12 cellular contexts compared by ENCODE assay signal in the genomic region with DNA sequence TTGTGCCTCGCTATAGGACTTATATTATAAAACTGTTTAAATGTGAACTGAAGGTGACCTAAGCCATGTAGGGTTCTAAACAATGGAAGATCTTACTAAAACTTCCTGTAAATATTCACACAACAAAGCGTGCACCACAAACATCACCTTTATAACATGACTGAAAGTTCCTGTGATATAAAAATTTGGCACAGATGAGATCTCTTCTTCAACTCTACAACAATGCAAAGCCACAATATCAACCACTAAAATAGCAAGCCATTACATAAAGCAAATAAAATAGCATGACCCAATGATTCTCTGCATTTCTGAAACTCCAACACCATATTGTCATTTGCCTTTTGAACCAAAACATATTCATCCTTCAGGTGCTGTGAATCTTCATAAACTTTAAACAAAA. TPM values are rescaled to one million over a fixed set of nuclear protein-coding genes. Genes with fewer than 3 reads are reported as not detected.
DNase-seq lines count a peak whose midpoint lies in the region; ATAC-seq, FAIRE-seq and TF ChIP-seq lines count a peak whose summit lies in the region.
"Had no signal": no experiment of that assay in that cellular context is flagged by ENCODE, and none has a peak within 500 bp of the region (broad histone marks: within the 10 kb centered on the region; RNA-seq: fewer than 3 reads in every experiment).

No MANE protein-coding gene starts in this region.

- H3K36me3 Mint-ChIP-seq in CD4-positive, CD25-positive, alpha-beta regulatory T cell: no peaks in the 10 kb centered on the region
- H3K36me3 Mint-ChIP-seq in astrocyte (ENCODE audit: low read depth, unreplicated experiment): no peaks in the 10 kb centered on the region
- peaks cover 9% of the 10 kb centered on the region for H3K36me3 Mint-ChIP-seq in natural killer cell treated with Interleukin-12 subunit alpha and Interleukin-12 subunit beta and Interleukin-15 and Interleukin-18, amount 100 ng/mL, for 72 hours

- H3K9me3 Mint-ChIP-seq in CD4-positive, CD25-positive, alpha-beta regulatory T cell: no peaks in the 10 kb centered on the region
- H3K9me3 Mint-ChIP-seq in astrocyte (ENCODE audit: unreplicated experiment): no peaks in the 10 kb centered on the region
- H3K9me3 Mint-ChIP-seq in natural killer cell treated with Interleukin-12 subunit alpha and Interleukin-12 subunit beta and Interleukin-15 and Interleukin-18, amount 100 ng/mL, for 72 hours: no peaks in the 10 kb centered on the region

- H3K9ac ChIP-seq in GM23248: no peak overlapping the region
- no peak overlapping the region for H3K9ac ChIP-seq in astrocyte (ENCODE audit: low read length)

- peak overlapping the region in 1 of 3 donors; percentile 34 for H3K27ac Mint-ChIP-seq in CD4-positive, CD25-positive, alpha-beta regulatory T cell
- no peak overlapping the region for H3K27ac Mint-ChIP-seq in astrocyte (ENCODE audit: unreplicated experiment)
- peak overlapping the region; percentile 97 to 98 for H3K27ac Mint-ChIP-seq in natural killer cell treated with Interleukin-12 subunit alpha and Interleukin-12 subunit beta and Interleukin-15 and Interleukin-18, amount 100 ng/mL, for 72 hours
- H3K27ac Mint-ChIP-seq: memory B cell had no signal

- H3K79me2 ChIP-seq in GM23248 (ENCODE audit: insufficient read depth) (peaks cover 83% of the 10 kb centered on the region), astrocyte (ENCODE audit: insufficient read depth, low read length) (peaks cover 78% of the 10 kb centered on the region)

- no peaks in the 10 kb centered on the region for H3K36me3 ChIP-seq in CD4-positive, CD25-positive, alpha-beta regulatory T cell (ENCODE audit: control insufficient read depth, insufficient read depth, low read length)
- H3K36me3 ChIP-seq in GM23248 (ENCODE audit: low read depth): no peaks in the 10 kb centered on the region
- no peaks in the 10 kb centered on the region for H3K36me3 ChIP-seq in astrocyte (ENCODE audit: insufficient read depth, low read length)
- H3K36me3 ChIP-seq: ovary, uterus had no signal

- 74 to 83% methylated on average over 2 of the region's 2 CpGs for WGBS in GM23248 (ENCODE audit: low coverage in 1 of 2, low lambda C conversion rate in 2 of 2, missing lambda C conversion rate in 2 of 2), 2 experiments

- peaks cover 11% of the 10 kb centered on the region for H4K20me1 ChIP-seq in GM23248 (ENCODE audit: insufficient read depth)
- H4K20me1 ChIP-seq in astrocyte (ENCODE audit: insufficient read depth, low read length): peaks cover 62% of the 10 kb centered on the region

- in situ Hi-C loops in GM23248 (cut with MboI): no loop called here

- H3K27ac ChIP-seq in CD4-positive, CD25-positive, alpha-beta regulatory T cell (ENCODE audit: insufficient read depth, low read length, poor library complexity, severe bottlenecking): no peak overlapping the region
- H3K27ac ChIP-seq in GM23248 (no peak overlapping the region; the same call in 1 of the 2 replicates), astrocyte (ENCODE audit: low read depth, low read length) (no peak overlapping the region)
- H3K27ac ChIP-seq: ovary had no signal

- peaks cover 22 to 77% (median 55%) of the 10 kb centered on the region in 4 donors for H3K4me1 Mint-ChIP-seq in CD4-positive, CD25-positive, alpha-beta regulatory T cell
- peaks cover 26% of the 10 kb centered on the region for H3K4me1 Mint-ChIP-seq in astrocyte (ENCODE audit: low read depth, unreplicated experiment)
- H3K4me1 Mint-ChIP-seq in natural killer cell treated with Interleukin-12 subunit alpha and Interleukin-12 subunit beta and Interleukin-15 and Interleukin-18, amount 100 ng/mL, for 72 hours (ENCODE audit: low read depth in 2 of 2): peaks cover 60 to 70% of the 10 kb centered on the region in 2 donors

- H2AFZ ChIP-seq in GM23248 (no peak overlapping the region), astrocyte (ENCODE audit: low read depth, low read length) (no peak overlapping the region)

- peaks cover 15% of the 10 kb centered on the region for H3K27me3 ChIP-seq in CD4-positive, CD25-positive, alpha-beta regulatory T cell (ENCODE audit: control insufficient read depth, insufficient read depth, low read length)
- H3K27me3 ChIP-seq in GM23248 (replicated peaks; ENCODE audit: insufficient read depth) (no peaks in the 10 kb centered on the region), astrocyte (ENCODE audit: insufficient read depth, low read length) (no peaks in the 10 kb centered on the region)
- H3K27me3 ChIP-seq: ovary, uterus had no signal

- no peak for DNase-seq in CD4-positive, CD25-positive, alpha-beta regulatory T cell
- DNase-seq in GM23248 (peak; percentile 9), astrocyte (ENCODE audit: low read depth) (peak; percentile 46), left lobe of liver (ENCODE audit: low spot score) (no peak), NCI-H524 treated with DMSO at 0.1 percent for 48 hours (lab: John Stamatoyannopoulos, UW) (no peak)
- DNase-seq in natural killer cell treated with Interleukin-12 subunit alpha and Interleukin-12 subunit beta and Interleukin-15 and Interleukin-18, amount 100 ng/mL, for 72 hours (ENCODE audit: low spot score): no peak
- DNase-seq: ovary; stimulated activated CD4-positive, alpha-beta T cell treated with anti-CD3 and anti-CD28 coated beads, Interleukin-2, amount 100 ng/mL, for 24 hours; uterus had no signal

- no peak for ATAC-seq in CD4-positive, CD25-positive, alpha-beta regulatory T cell (ENCODE audit: low read depth in 2 of 2)
- ATAC-seq in natural killer cell treated with Interleukin-12 subunit alpha and Interleukin-12 subunit beta and Interleukin-15 and Interleukin-18, amount 100 ng/mL, for 72 hours: no peak
- ATAC-seq in left lobe of liver (no peak), GM21367 (IDR thresholded peaks at IDR 0.05; ENCODE audit: unreplicated experiment) (no peak), GM19351 (IDR thresholded peaks at IDR 0.05; ENCODE audit: unreplicated experiment) (no peak)

- no peak overlapping the region for H3K4me3 ChIP-seq in CD4-positive, CD25-positive, alpha-beta regulatory T cell (ENCODE audit: low read depth, low read length)
- H3K4me3 ChIP-seq in GM23248 (0 out of 2 replicates have a peak overlapping the region, but pooled peaks have one; percentile 10), astrocyte (ENCODE audit: insufficient read depth, low read depth, low read length) (no peak overlapping the region)
- H3K4me3 ChIP-seq: ovary, uterus had no signal

- H3K4me2 ChIP-seq in GM23248 (ENCODE audit: unreplicated experiment) (peak overlapping the region; percentile 13), astrocyte (ENCODE audit: low read length) (no peak overlapping the region)

- no peak for FAIRE-seq in astrocyte (lab: Jason Lieb, UNC)

- no peaks in the 10 kb centered on the region for H3K9me3 ChIP-seq in CD4-positive, CD25-positive, alpha-beta regulatory T cell (ENCODE audit: control insufficient read depth in 2 of 2, low read length in 2 of 2)
- H3K9me3 ChIP-seq in GM23248 (ENCODE audit: low read depth): no peaks in the 10 kb centered on the region
- H3K9me3 ChIP-seq in astrocyte (ENCODE audit: insufficient read depth, low read depth, low read length): no peaks in the 10 kb centered on the region
- H3K9me3 ChIP-seq: ovary, uterus had no signal

- no peak for TF ChIP-seq CTCF in astrocyte (IDR thresholded peaks at IDR 0.05; ENCODE audit: insufficient read depth, low read depth, low read length)

- H3K27me3 Mint-ChIP-seq in CD4-positive, CD25-positive, alpha-beta regulatory T cell: peaks cover 26% of the 10 kb centered on the region
- H3K27me3 Mint-ChIP-seq in astrocyte (ENCODE audit: low read depth, unreplicated experiment): no peaks in the 10 kb centered on the region
- no peaks in the 10 kb centered on the region for H3K27me3 Mint-ChIP-seq in natural killer cell treated with Interleukin-12 subunit alpha and Interleukin-12 subunit beta and Interleukin-15 and Interleukin-18, amount 100 ng/mL, for 72 hours

- H3K9me2 ChIP-seq in GM23248 (ENCODE audit: insufficient read depth): no peaks in the 10 kb centered on the region

- H3K4me1 ChIP-seq in CD4-positive, CD25-positive, alpha-beta regulatory T cell (ENCODE audit: control insufficient read depth, insufficient read depth, low read length, poor library complexity, severe bottlenecking): peaks cover 33% of the 10 kb centered on the region
- peaks cover 34% of the 10 kb centered on the region for H3K4me1 ChIP-seq in GM23248 (ENCODE audit: insufficient read depth)
- H3K4me1 ChIP-seq in astrocyte (ENCODE audit: insufficient read depth, low read length): peaks cover 4% of the 10 kb centered on the region
- H3K4me1 ChIP-seq: uterus had no signal

- peaks cover 25% of the 10 kb centered on the region for H3F3A ChIP-seq in GM23248 (ENCODE audit: insufficient read depth)

- H3K4me3 Mint-ChIP-seq in CD4-positive, CD25-positive, alpha-beta regulatory T cell: peak overlapping the region; percentile 2 to 44 (median 9)
- no peak overlapping the region for H3K4me3 Mint-ChIP-seq in astrocyte (ENCODE audit: unreplicated experiment)
- H3K4me3 Mint-ChIP-seq in natural killer cell treated with Interleukin-12 subunit alpha and Interleukin-12 subunit beta and Interleukin-15 and Interleukin-18, amount 100 ng/mL, for 72 hours: peak overlapping the region; percentile 70
- H3K4me3 Mint-ChIP-seq: memory B cell had no signal

RNA-seq across cellular contexts. Expression of gene YES1, which starts 3.5 kb away (rescaled TPM):
- 4.1 TPM for total RNA-seq in CD4-positive, CD25-positive, alpha-beta regulatory T cell
- polyA plus RNA-seq in CD4-positive, CD25-positive, alpha-beta regulatory T cell: 1 to 10 TPM in 2 of 4 donors, under 1 TPM in 2; 0.23 to 2.1 (median 1.2) TPM
- 89.9 and 91.6 TPM in 2 replicates for total RNA-seq in GM23248 (2014; rRNA removed; shearing (Covaris generic))
- polyA plus RNA-seq in GM23248 (2016; fragmentation: Nextera tagmentation; extraction: Ambion mirVana): 23.6 and 23.8 TPM in 2 replicates
- total RNA-seq in astrocyte (63.0 and 68.2 TPM in 2 replicates), left lobe of liver (31.1 TPM)
- total RNA-seq in natural killer cell treated with Interleukin-12 subunit alpha and Interleukin-12 subunit beta and Interleukin-15 and Interleukin-18, amount 100 ng/mL, for 72 hours: 10 to 100 TPM; 30.8 to 33.3 TPM

Comparison
In these comparisons a context has a peak if more than half of its experiments do, and no peak if none do; other contexts are left out.
1. DNase-seq: peak in GM23248 (single experiment) and astrocyte (single experiment); none in CD4-positive, CD25-positive, alpha-beta regulatory T cell (0 of 3), natural killer cell treated with Interleukin-12 subunit alpha and Interleukin-12 subunit beta and Interleukin-15 and Interleukin-18, amount 100 ng/mL, for 72 hours (single experiment), left lobe of liver (single experiment) and NCI-H524 treated with DMSO at 0.1 percent for 48 hours (single experiment).